1 cellular context compared by ENCODE assay signal in genomic region chr10:6221971-6222751, GRCh38.
TF ChIP-seq lines count a peak whose summit lies in the region.

No MANE protein-coding gene starts in this region.

TF ChIP-seq in SK-N-SH, 30 proteins besides CTCF, POLR2A, EP300 and RAD21 (continued from another document):
- TF ChIP-seq USF1 (IDR thresholded peaks at IDR 0.05; ENCODE audit: borderline replicate concordance, low read depth), result no peak; the same call in 1 of the 2 replicates
- TF ChIP-seq RXRA (IDR thresholded peaks at IDR 0.05; ENCODE audit: borderline replicate concordance, low read depth), result no peak
- no peak for TF ChIP-seq IRF3 (IDR thresholded peaks at IDR 0.05; ENCODE audit: low read depth, low read length)
- no peak for TF ChIP-seq POLR2AphosphoS5 (IDR thresholded peaks at IDR 0.05; ENCODE audit: low read depth, low read length)
- no peak for TF ChIP-seq CHD2 (IDR thresholded peaks at IDR 0.05; ENCODE audit: low read length, partially characterized antibody)
- TF ChIP-seq FOSL2 (IDR thresholded peaks at IDR 0.05; ENCODE audit: borderline replicate concordance, low read depth), result no peak
- no peak for TF ChIP-seq TAF1 (IDR thresholded peaks at IDR 0.05; ENCODE audit: borderline replicate concordance, low read depth, low read length)
- no peak for TF ChIP-seq FOXJ3 (CRISPR knock-in tag; IDR thresholded peaks at IDR 0.05)
- no peak for TF ChIP-seq GABPA (IDR thresholded peaks at IDR 0.05; ENCODE audit: low read depth)
- TF ChIP-seq ELF1 (IDR thresholded peaks at IDR 0.05), result no peak
- TF ChIP-seq REST (IDR thresholded peaks at IDR 0.05; ENCODE audit: low read depth, low read length), result no peak
- no peak for TF ChIP-seq YY1 (IDR thresholded peaks at IDR 0.05; ENCODE audit: low read depth)
- TF ChIP-seq RCOR1 (IDR thresholded peaks at IDR 0.05; ENCODE audit: low read length), result no peak
- TF ChIP-seq JUND (IDR thresholded peaks at IDR 0.05), result peak; percentile 11; the same call in 1 of the 2 replicates
- TF ChIP-seq FOXM1 (IDR thresholded peaks at IDR 0.05; ENCODE audit: low read depth), result no peak
- no peak for TF ChIP-seq RFX5 (IDR thresholded peaks at IDR 0.05; ENCODE audit: low read length)
- TF ChIP-seq PBX3 (IDR thresholded peaks at IDR 0.05), result peak; percentile 3; the same call in 1 of the 2 replicates
- TF ChIP-seq NFIC (IDR thresholded peaks at IDR 0.05; ENCODE audit: borderline replicate concordance), result no peak
